Comparison of ENCODE assay signal across 18 cellular contexts in genomic region chr7:7746419-7746818, GRCh38. TPM values are rescaled to one million over a fixed set of nuclear protein-coding genes. Genes with fewer than 3 reads are reported as not detected.
A peak's percentile ranks its signal among the peaks of the same experiment; 100 is the strongest.
DNase-seq lines count a peak whose midpoint lies in the region; ATAC-seq and TF ChIP-seq lines count a peak whose summit lies in the region.
"Had no signal": no experiment of that assay in that cellular context is flagged by ENCODE, and none has a peak within 500 bp of the region (broad histone marks: within the 10 kb centered on the region; RNA-seq: fewer than 3 reads in every experiment).

No MANE protein-coding gene starts in this region.

- no peaks in the 10 kb centered on the region for H3K9me3 ChIP-seq in right cardiac atrium (ENCODE audit: control insufficient read depth, low read length)
- no peaks in the 10 kb centered on the region for H3K9me3 ChIP-seq in psoas muscle
- H3K9me3 ChIP-seq: ascending aorta, BE2C had no signal

- no peak for TF ChIP-seq CTCF in psoas muscle (IDR thresholded peaks at IDR 0.05)

- DNase-seq in DMS 273 (lab: John Stamatoyannopoulos, UW; ENCODE audit: unreplicated experiment) (peak; percentile 63), DMS 273 treated with DMSO at 0.1 percent for 48 hours (lab: John Stamatoyannopoulos, UW) (no peak), NCI-H1105 (lab: John Stamatoyannopoulos, UW) (peak; percentile 74), NCI-H69 (lab: John Stamatoyannopoulos, UW) (peak; percentile 80), right cardiac atrium (no peak), psoas muscle (no peak)
- DNase-seq in activated CD4-positive, CD25-positive, alpha-beta regulatory T cell treated with anti-CD3 and anti-CD28 coated beads, Interleukin-2, amount 50 U/mL, for 72 hours: no peak
- DNase-seq: activated CD4-positive, alpha-beta T cell treated with anti-CD3 and anti-CD28 coated beads, Interleukin-2, amount 50 U/mL, for 48 hours; activated naive CD4-positive, alpha-beta T cell treated with Interleukin-2 at 50 U/mL for 16 hours; BE2C; mesendoderm; NCI-H2029; nephron progenitor cell; T-cell had no signal

- no peaks in the 10 kb centered on the region for H3K36me3 ChIP-seq in psoas muscle (ENCODE audit: insufficient read depth in 1 of 2, low read depth in 1 of 2)
- H3K36me3 ChIP-seq: ascending aorta, BE2C had no signal

- 28% methylated on average over 4 of the region's 4 CpGs for WGBS in right cardiac atrium
- 61 to 66% (median 66%) methylated on average over 4 of the region's 4 CpGs for WGBS in psoas muscle, 3 donors

- peak; percentile 16 to 41 for ATAC-seq in right cardiac atrium
- ATAC-seq in psoas muscle: no peak
- ATAC-seq in GM18520 (IDR thresholded peaks at IDR 0.05; ENCODE audit: unreplicated experiment): no peak
- ATAC-seq: T-cell had no signal

- no peak overlapping the region for H3K27ac ChIP-seq in right cardiac atrium (ENCODE audit: low read length)
- H3K27ac ChIP-seq in psoas muscle: no peak overlapping the region
- H3K27ac ChIP-seq: 22Rv1, ascending aorta, KMS-11 had no signal

- H3K27me3 ChIP-seq in right cardiac atrium (ENCODE audit: control insufficient read depth, insufficient read depth): no peaks in the 10 kb centered on the region
- H3K27me3 ChIP-seq in psoas muscle (ENCODE audit: insufficient read depth in 3 of 3, low read length in 2 of 3): no peaks in the 10 kb centered on the region
- H3K27me3 ChIP-seq: ascending aorta, BE2C had no signal

- no peak overlapping the region for H3K4me3 ChIP-seq in right cardiac atrium (ENCODE audit: low read length)
- no peak overlapping the region for H3K4me3 ChIP-seq in psoas muscle
- H3K4me3 ChIP-seq: ascending aorta had no signal

- intact Hi-C loops in right cardiac atrium (cut with DNase I): no loop called here
- intact Hi-C loops in psoas muscle (cut with DNase I): no loop called here

- H3K4me1 ChIP-seq in right cardiac atrium (ENCODE audit: control insufficient read depth, insufficient read depth, low read length) (peaks cover 5% of the 10 kb centered on the region), psoas muscle (no peaks in the 10 kb centered on the region)
- H3K4me1 ChIP-seq: BE2C had no signal

RNA-seq across cellular contexts. Expression of gene RPA3, which starts 28.0 kb away (rescaled TPM):
- total RNA-seq in right cardiac atrium (10 to 100 TPM; 17.6 to 27.4 (median 21.0) TPM), psoas muscle (10 to 100 TPM; 13.1 to 18.9 (median 14.5) TPM)
- polyA plus RNA-seq in right cardiac atrium (25.0 TPM), psoas muscle (10 to 100 TPM; 10.8 to 24.8 (median 13.3) TPM)

Comparison
In these comparisons a context has a peak if more than half of its experiments do, and no peak if none do; other contexts are left out.
1. DNase-seq: peak in DMS 273 (single experiment), NCI-H1105 (single experiment) and NCI-H69 (single experiment); none in DMS 273 treated with DMSO at 0.1 percent for 48 hours (single experiment), right cardiac atrium (0 of 3), activated CD4-positive, CD25-positive, alpha-beta regulatory T cell treated with anti-CD3 and anti-CD28 coated beads, Interleukin-2, amount 50 U/mL, for 72 hours (single experiment) and psoas muscle (0 of 2).
2. ATAC-seq: peak in right cardiac atrium (2 of 2); none in psoas muscle (0 of 4) and GM18520 (single experiment).